12 cellular contexts compared by ENCODE assay signal in genomic region chr14:50871914-50872732, GRCh38. TPM values are rescaled to one million over a fixed set of nuclear protein-coding genes. Genes with fewer than 3 reads are reported as not detected.
DNase-seq lines count a peak whose midpoint lies in the region; TF ChIP-seq lines count a peak whose summit lies in the region.
"Had no signal": no experiment of that assay in that cellular context is flagged by ENCODE, and none has a peak within 500 bp of the region (broad histone marks: within the 10 kb centered on the region; RNA-seq: fewer than 3 reads in every experiment).

TSS of gene ABHD12B (plus strand) at chr14:50872053. CDS start at chr14:50872175, 122 bp downstream.

- CTCF ChIA-PET in OCI-LY7 (lab: Charles Lee; ENCODE audit: unreplicated experiment) = no interaction called here

- peak; percentile 3 for DNase-seq in AG10803 (ENCODE audit: low read depth)
- no peak for DNase-seq in OCI-LY7 (ENCODE audit: low spot score)
- peak in 25 of 42 donors; percentile 14 to 71 (median 42) for DNase-seq in head of caudate nucleus
- DNase-seq in neural progenitor cell (ENCODE audit: low spot score) = peak; percentile 56
- no peak for DNase-seq in stimulated activated naive CD4-positive, alpha-beta T cell (lab: John Stamatoyannopoulos, UW)
- no peak for DNase-seq in activated effector memory CD4-positive, alpha-beta T cell treated with Interleukin-2 at 50 U/mL for 16 hours
- no peak for DNase-seq in NCI-H1436 treated with DMSO at 0.1 percent for 48 hours (lab: John Stamatoyannopoulos, UW)
- no peak for DNase-seq in glomerular visceral epithelial cell (ENCODE audit: extremely low spot score)
- DNase-seq: hippocampal formation, Kasumi-1, NCI-H774, uterus had no signal

- no peak within 1 kb of the TSS for H3K4me3 Mint-ChIP-seq in neural progenitor cell

- H3K4me2 ChIP-seq in OCI-LY7 (ENCODE audit: low read length) (peak within 1 kb of the TSS; percentile 48), neural progenitor cell (peak within 1 kb of the TSS; percentile 70)

- no peaks in the 10 kb centered on the region for H3K9me2 ChIP-seq in OCI-LY7 (ENCODE audit: insufficient read depth, low read length)

- peaks cover 20% of the 10 kb centered on the region for H3K27me3 Mint-ChIP-seq in neural progenitor cell (ENCODE audit: insufficient read depth, low read depth)

- TF ChIP-seq CTCF in AG10803 (conservative IDR thresholded peaks at IDR 0.05; ENCODE audit: low read length) = no peak
- no peak for TF ChIP-seq CTCF in OCI-LY7 (conservative IDR thresholded peaks at IDR 0.05; ENCODE audit: low read length)
- no peak for TF ChIP-seq CTCF in neural progenitor cell (IDR thresholded peaks at IDR 0.05)

- no peak within 1 kb of the TSS for H3K9ac ChIP-seq in neural progenitor cell

- no TSS peak for BruUV-seq in OCI-LY7 (replicated peaks; lab: Mats Ljungman, UMichigan)

- no peak within 1 kb of the TSS for H3K4me3 ChIP-seq in AG10803 (ENCODE audit: low read length)
- peak within 1 kb of the TSS; percentile 63 for H3K4me3 ChIP-seq in OCI-LY7 (ENCODE audit: low read depth, low read length, poor library complexity, severe bottlenecking)
- peak within 1 kb of the TSS; percentile 45 for H3K4me3 ChIP-seq in neural progenitor cell
- H3K4me3 ChIP-seq: uterus had no signal

- H3K27ac Mint-ChIP-seq in neural progenitor cell = no peak within 1 kb of the TSS

- H3K36me3 Mint-ChIP-seq in neural progenitor cell = no peaks in the 10 kb centered on the region

- H4K20me1 ChIP-seq in OCI-LY7 (ENCODE audit: insufficient read depth, low read length) (no peaks in the 10 kb centered on the region), neural progenitor cell (ENCODE audit: low read depth) (peaks cover 7% of the 10 kb centered on the region)

- H2AFZ ChIP-seq in OCI-LY7 (ENCODE audit: low read length) (peak within 1 kb of the TSS; percentile 63; the same call in 1 of the 2 replicates), neural progenitor cell (replicated peaks) (peak within 1 kb of the TSS; percentile 47)

- peak within 1 kb of the TSS; percentile 95 for H3K27ac ChIP-seq in OCI-LY7 (ENCODE audit: low read depth, low read length, poor library complexity, severe bottlenecking)
- no peak within 1 kb of the TSS for H3K27ac ChIP-seq in neural progenitor cell
- H3K27ac ChIP-seq: uterus had no signal

- POLR2A ChIA-PET in OCI-LY7 (lab: Charles Lee) = interaction anchor here (3.7 kb wide), 1 partner anchor 12 kb away, joined by 20 read pairs; no protein-coding TSS in a partner anchor

- H3K36me3 ChIP-seq in OCI-LY7 (ENCODE audit: insufficient read depth, low read length) (no peaks in the 10 kb centered on the region), neural progenitor cell (no peaks in the 10 kb centered on the region)
- H3K36me3 ChIP-seq: uterus had no signal

- H3K79me2 ChIP-seq in OCI-LY7 (ENCODE audit: insufficient read depth, low read depth, low read length) = peaks cover 8% of the 10 kb centered on the region; the same call in 1 of the 2 replicates
- no peaks in the 10 kb centered on the region for H3K79me2 ChIP-seq in neural progenitor cell (ENCODE audit: low read depth)

- H3K9me3 ChIP-seq in OCI-LY7 (ENCODE audit: low read length) (no peaks in the 10 kb centered on the region), neural progenitor cell (ENCODE audit: low read depth) (no peaks in the 10 kb centered on the region)
- H3K9me3 ChIP-seq: uterus had no signal

- peaks cover 6% of the 10 kb centered on the region for H3F3A ChIP-seq in neural progenitor cell (ENCODE audit: low read depth)

- peaks cover 49% of the 10 kb centered on the region for H3K27me3 ChIP-seq in neural progenitor cell
- H3K27me3 ChIP-seq: uterus had no signal

- H3K4me1 Mint-ChIP-seq in neural progenitor cell = peaks cover 26% of the 10 kb centered on the region

- peaks cover 2% of the 10 kb centered on the region for H3K9me3 Mint-ChIP-seq in neural progenitor cell

- H3K4me1 ChIP-seq in OCI-LY7 (ENCODE audit: insufficient read depth, low read length, poor library complexity, severe bottlenecking) (peaks cover 57% of the 10 kb centered on the region), neural progenitor cell (peaks cover 16% of the 10 kb centered on the region)

- intact Hi-C loops in OCI-LY7 (cut with micrococcal nuclease; ENCODE audit: unreplicated experiment) (no loop called here), head of caudate nucleus (cut with DNase I) (no loop called here)

RNA-seq across cellular contexts. Expression of gene ABHD12B, which starts in this region (rescaled TPM):
- total RNA-seq in OCI-LY7 (2014; rRNA removed; shearing (Covaris generic)) = 9.0 and 10.7 TPM in 2 replicates
- 6.8 and 13.1 TPM in 2 replicates for total RNA-seq in OCI-LY7 (2022)
- total RNA-seq in neural progenitor cell (ENCODE audit: low replicate concordance) = not detected in 2 replicates
- total RNA-seq: uterus had no signal

Comparison
In these comparisons a context has a peak if more than half of its experiments do, and no peak if none do; other contexts are left out.
1. Peak in DNase-seq, H3K4me3 ChIP-seq and H3K4me2 ChIP-seq in neural progenitor cell; RNA of the gene not detected or under 1 TPM.
2. DNase-seq: peak in AG10803 (single experiment) and head of caudate nucleus (25 of 42); none in OCI-LY7 (single experiment), stimulated activated naive CD4-positive, alpha-beta T cell (0 of 6), activated effector memory CD4-positive, alpha-beta T cell treated with Interleukin-2 at 50 U/mL for 16 hours (single experiment), NCI-H1436 treated with DMSO at 0.1 percent for 48 hours (single experiment) and glomerular visceral epithelial cell (single experiment).